Comparison of ENCODE assay signal across 8 cellular contexts in genomic region chr2:175167792-175168563, GRCh38. TPM values are rescaled to one million over a fixed set of nuclear protein-coding genes. Genes with fewer than 3 reads are reported as not detected.
DNase-seq lines count a peak whose midpoint lies in the region; ATAC-seq lines count a peak whose summit lies in the region.

ATF2 (minus strand) TSS chr2:175168203; CDS start chr2:175136443, 31,760 bp downstream.

- H3K9me3 ChIP-seq in aorta (ENCODE audit: control insufficient read depth, low read length), result no peaks in the 10 kb centered on the region

- 0 to 1% methylated on average over 54 to 56 of the region's 56 CpGs for WGBS in aorta, 2 donors

- peak; percentile 99 for DNase-seq in NCI-H2081 (lab: John Stamatoyannopoulos, UW)
- peak; percentile 98 for DNase-seq in T1000 (lab: John Stamatoyannopoulos, UW)
- DNase-seq in astrocyte of the hippocampus (ENCODE audit: low read depth, low spot score), result peak; percentile 100
- DNase-seq in hepatic stellate cell (ENCODE audit: low spot score), result peak; percentile 89
- DNase-seq in aorta, result peak; percentile 99 to 100

- intact Hi-C loops in aorta (cut with DNase I), result loop anchor here in 1 of 2 donors (5.0 to 10.0 kb wide), 3 partner anchors 56 to 163 kb away; partner anchors contain the start of gene CHN1

- H3K4me3 ChIP-seq in rectal smooth muscle tissue (ENCODE audit: low read length) (peak within 1 kb of the TSS; percentile 100), aorta (ENCODE audit: low read length in 2 of 2) (peak within 1 kb of the TSS; percentile 58 to 83)

- H3K27ac ChIP-seq in rectal smooth muscle tissue (ENCODE audit: low read depth, low read length) (peak within 1 kb of the TSS; percentile 99), aorta (ENCODE audit: low read depth in 1 of 2, low read length in 2 of 2) (peak within 1 kb of the TSS; percentile 51 to 79)

- H3K36me3 ChIP-seq in rectal smooth muscle tissue (ENCODE audit: control insufficient read depth, insufficient read depth, low read length) (no peaks in the 10 kb centered on the region), aorta (ENCODE audit: control insufficient read depth in 1 of 2, insufficient read depth in 2 of 2, low read length in 1 of 2) (no peaks in the 10 kb centered on the region)

- H3K27me3 ChIP-seq in rectal smooth muscle tissue (ENCODE audit: control insufficient read depth, insufficient read depth, low read length), result no peaks in the 10 kb centered on the region
- no peaks in the 10 kb centered on the region for H3K27me3 ChIP-seq in aorta (ENCODE audit: control insufficient read depth in 1 of 2, insufficient read depth in 2 of 2, low read length in 1 of 2)

- H3K4me1 ChIP-seq in rectal smooth muscle tissue (ENCODE audit: control insufficient read depth, insufficient read depth, low read length), result peaks cover 7% of the 10 kb centered on the region
- H3K4me1 ChIP-seq in aorta (ENCODE audit: control insufficient read depth in 1 of 2, insufficient read depth in 2 of 2, low read length in 2 of 2), result no peaks in the 10 kb centered on the region

- peak; percentile 90 for ATAC-seq in GM18508 (IDR thresholded peaks at IDR 0.05; ENCODE audit: insufficient read depth, unreplicated experiment)
- ATAC-seq in HG03025 (IDR thresholded peaks at IDR 0.05; ENCODE audit: low FRiP score, unreplicated experiment), result peak; percentile 97
- peak; percentile 99 for ATAC-seq in aorta (ENCODE audit: low FRiP score)

- H3K9ac ChIP-seq in rectal smooth muscle tissue (ENCODE audit: low read length), result peak within 1 kb of the TSS; percentile 100

RNA-seq across cellular contexts. Expression of gene ATF2, which starts in this region (rescaled TPM):
- 10 to 100 TPM; 60.4 to 72.0 TPM for total RNA-seq in aorta
- polyA plus RNA-seq in aorta, result 10 to 100 TPM; 17.3 to 21.5 TPM

Comparison
In these comparisons a context has a peak if more than half of its experiments do, and no peak if none do; other contexts are left out.
1. Peak in every context shown above with its lines: DNase-seq, ATAC-seq, H3K4me3 ChIP-seq and H3K27ac ChIP-seq.